ENCODE assay signal across 8 cellular contexts in genomic region chr3:128617557-128618397, GRCh38. TPM values are rescaled to one million over a fixed set of nuclear protein-coding genes. Genes with fewer than 3 reads are reported as not detected.
DNase-seq lines count a peak whose midpoint lies in the region; ATAC-seq, FAIRE-seq and TF ChIP-seq lines count a peak whose summit lies in the region.

No MANE protein-coding gene starts in this region.

- peak; percentile 68 for FAIRE-seq in urothelium cell line (lab: Jason Lieb, UNC)

- under 1% methylated on average over 61 of the region's 61 CpGs for WGBS in prostate gland

- TF ChIP-seq CTCF in GM12873 (IDR thresholded peaks at IDR 0.05; ENCODE audit: insufficient read depth, low read depth, low read length, missing control alignments) (peak; percentile 77), prostate gland (IDR thresholded peaks at IDR 0.05) (peak; percentile 79 to 99 (median 98))

- H3K4me3 ChIP-seq in prostate gland: peak overlapping the region; percentile 74 to 78

- peaks cover 9% of the 10 kb centered on the region for H3K4me1 ChIP-seq in prostate gland (replicated peaks)

- peak; percentile 92 for ATAC-seq in HG02759 (IDR thresholded peaks at IDR 0.05; ENCODE audit: unreplicated experiment)
- peak; percentile 97 for ATAC-seq in left ventricle myocardium superior

- peak; percentile 64 for TF ChIP-seq POLR2A in prostate gland (IDR thresholded peaks at IDR 0.05)

- peaks cover 6 to 8% of the 10 kb centered on the region in 2 donors for H3K36me3 ChIP-seq in prostate gland

- H3K27me3 ChIP-seq in prostate gland (replicated peaks; ENCODE audit: insufficient read depth): no peaks in the 10 kb centered on the region

- peak overlapping the region; percentile 85 to 89 for H3K27ac ChIP-seq in prostate gland

- H3K9me3 ChIP-seq in prostate gland: no peaks in the 10 kb centered on the region

- DNase-seq in NCI-H1417 (lab: John Stamatoyannopoulos, UW): peak; percentile 97 to 100 (median 99)
- peak; percentile 99 for DNase-seq in T follicular helper cell (ENCODE audit: low read depth)
- DNase-seq in amniotic stem cell (lab: John Stamatoyannopoulos, UW): peak; percentile 94
- peak; percentile 99 for DNase-seq in left ventricle myocardium superior
- DNase-seq in prostate gland (ENCODE audit: low spot score): peak; percentile 96
- peak; percentile 100 for DNase-seq in urothelium cell line (ENCODE audit: low spot score)

- intact Hi-C loops in left ventricle myocardium superior (cut with micrococcal nuclease) (no loop called here), prostate gland (cut with DNase I) (loop anchor here (5.0 kb wide), 3 partner anchors 35 to 230 kb away; partner anchors contain the start of gene RPN1)

RNA-seq across cellular contexts. Expression of gene RPN1, which starts 32.8 kb away (rescaled TPM):
- 104 TPM for total RNA-seq in left ventricle myocardium superior
- 100 to 1,000 TPM; 291 to 359 TPM for total RNA-seq in prostate gland

Comparison
In these comparisons a context has a peak if more than half of its experiments do, and no peak if none do; other contexts are left out.
1. Peak in every context shown above with its lines: DNase-seq, ATAC-seq, H3K4me3 ChIP-seq and H3K27ac ChIP-seq.